ENCODE assay signal across 8 cellular contexts in the genomic region with DNA sequence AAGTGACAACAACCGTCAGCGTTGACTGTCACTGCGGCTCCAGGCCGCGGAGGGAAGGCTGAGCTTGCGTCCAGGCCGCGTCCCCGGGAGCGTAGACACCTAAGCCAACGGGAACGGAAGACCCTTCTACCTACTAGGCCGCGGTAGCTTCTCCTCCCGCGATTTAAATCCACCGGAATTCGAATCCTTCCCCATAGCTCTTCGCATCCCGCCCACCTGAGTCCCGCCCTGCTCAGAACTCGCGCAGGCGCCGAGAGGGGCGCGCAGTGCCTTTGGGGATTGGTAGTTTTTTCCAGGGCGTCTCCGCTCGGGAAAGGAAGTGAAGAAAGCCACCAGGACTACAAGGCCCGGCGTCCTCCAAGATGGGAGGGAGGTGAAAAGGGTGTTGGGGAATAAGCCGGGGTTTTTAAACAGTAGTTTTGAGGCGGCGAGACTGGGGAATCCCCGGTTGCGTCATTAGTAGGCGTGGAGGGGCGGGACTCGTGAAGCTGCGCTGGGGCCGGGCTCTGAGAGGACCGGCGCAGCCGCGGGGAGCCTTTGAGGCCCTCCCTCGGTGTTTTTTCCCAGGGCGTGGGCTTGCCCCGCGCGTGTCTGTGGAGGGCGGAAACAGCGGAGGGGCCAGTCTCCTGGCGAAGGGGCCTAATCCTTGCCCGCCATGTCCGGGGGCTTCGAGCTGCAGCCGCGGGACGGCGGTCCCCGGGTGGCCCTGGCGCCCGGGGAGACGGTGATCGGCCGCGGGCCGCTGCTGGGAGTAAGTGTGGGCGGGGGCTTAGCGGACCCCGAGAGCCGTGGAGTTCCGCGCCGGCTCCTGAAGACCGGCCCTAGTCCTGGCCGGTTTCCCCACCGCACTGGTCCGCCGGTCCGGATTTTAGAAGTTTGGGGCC. TPM values are rescaled to one million over a fixed set of nuclear protein-coding genes. Genes with fewer than 3 reads are reported as not detected.
DNase-seq lines count a peak whose midpoint lies in the region; ATAC-seq and TF ChIP-seq lines count a peak whose summit lies in the region.

A gene with protein sequence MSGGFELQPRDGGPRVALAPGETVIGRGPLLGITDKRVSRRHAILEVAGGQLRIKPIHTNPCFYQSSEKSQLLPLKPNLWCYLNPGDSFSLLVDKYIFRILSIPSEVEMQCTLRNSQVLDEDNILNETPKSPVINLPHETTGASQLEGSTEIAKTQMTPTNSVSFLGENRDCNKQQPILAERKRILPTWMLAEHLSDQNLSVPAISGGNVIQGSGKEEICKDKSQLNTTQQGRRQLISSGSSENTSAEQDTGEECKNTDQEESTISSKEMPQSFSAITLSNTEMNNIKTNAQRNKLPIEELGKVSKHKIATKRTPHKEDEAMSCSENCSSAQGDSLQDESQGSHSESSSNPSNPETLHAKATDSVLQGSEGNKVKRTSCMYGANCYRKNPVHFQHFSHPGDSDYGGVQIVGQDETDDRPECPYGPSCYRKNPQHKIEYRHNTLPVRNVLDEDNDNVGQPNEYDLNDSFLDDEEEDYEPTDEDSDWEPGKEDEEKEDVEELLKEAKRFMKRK (plus strand): TSS at position 509 of the 884 bp plus-strand sequence. CDS start 147 bp downstream, at position 656.
A gene with protein sequence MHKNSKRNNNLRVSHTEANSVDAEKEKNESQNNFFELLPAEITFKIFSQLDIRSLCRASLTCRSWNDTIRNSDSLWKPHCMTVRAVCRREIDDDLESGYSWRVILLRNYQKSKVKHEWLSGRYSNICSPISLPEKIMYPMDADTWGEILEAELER (minus strand): TSS at position 218 of the 884 bp plus-strand sequence. CDS start 2,149 bp downstream, outside the sequence.

- peak within 1 kb of the TSS; percentile 97 for H3K27ac Mint-ChIP-seq in type B pancreatic cell

- H3K27me3 Mint-ChIP-seq in type B pancreatic cell: no peaks in the 10 kb centered on the region

- WGBS in heart right ventricle, 2 donors: 0 to 1% methylated on average over 82 of the region's 82 CpGs

- DNase-seq in NCI-H146 treated with DMSO at 0.1 percent for 48 hours (lab: John Stamatoyannopoulos, UW; ENCODE audit: unreplicated experiment) (peak; percentile 95), T-helper 1 cell (peak; percentile 94 to 99 (median 98)), amniotic stem cell (lab: John Stamatoyannopoulos, UW) (peak; percentile 99), heart right ventricle (peak; percentile 94 to 99), pons (ENCODE audit: low spot score) (peak; percentile 100), type B pancreatic cell (ENCODE audit: extremely low spot score, unreplicated experiment) (peak; percentile 94)

- no peaks in the 10 kb centered on the region for H3K9me3 Mint-ChIP-seq in type B pancreatic cell

- H3K9me3 ChIP-seq in heart right ventricle: no peaks in the 10 kb centered on the region

- H3K4me3 ChIP-seq in heart right ventricle: peak within 1 kb of the TSS; percentile 66 to 95 (median 78)

- intact Hi-C loops in heart right ventricle (cut with DNase I): loop anchor here in 7 of 10 donors (2.0 to 10.0 kb wide), 7 partner anchors 127 to 460 kb away; no protein-coding TSS in a partner anchor

- H3K36me3 ChIP-seq in heart right ventricle: no peaks in the 10 kb centered on the region

- no peaks in the 10 kb centered on the region for H3K27me3 ChIP-seq in heart right ventricle

- ATAC-seq in HG02884 (IDR thresholded peaks at IDR 0.05; ENCODE audit: unreplicated experiment) (peak; percentile 90), heart right ventricle (peak; percentile 97 to 99 (median 99))

- H3K36me3 Mint-ChIP-seq in type B pancreatic cell: no peaks in the 10 kb centered on the region

- peak; percentile 82 for TF ChIP-seq POLR2A in GM15510 (IDR thresholded peaks at IDR 0.05; ENCODE audit: borderline replicate concordance, extremely low read depth, insufficient read length)

- TF ChIP-seq CTCF in heart right ventricle (IDR thresholded peaks at IDR 0.05) (no peak), type B pancreatic cell (conservative IDR thresholded peaks at IDR 0.05) (no peak)

- peak within 1 kb of the TSS; percentile 98 for H3K4me3 Mint-ChIP-seq in type B pancreatic cell

- peaks cover 13% of the 10 kb centered on the region for H3K4me1 Mint-ChIP-seq in type B pancreatic cell (ENCODE audit: unreplicated experiment)

- peaks cover 0 to 34% (median 17%) of the 10 kb centered on the region in 9 donors for H3K4me1 ChIP-seq in heart right ventricle

- peak within 1 kb of the TSS; percentile 2 to 94 (median 84) for H3K27ac ChIP-seq in heart right ventricle

RNA-seq across cellular contexts. Expression of the first gene that starts in this region (rescaled TPM):
- total RNA-seq in heart right ventricle (1 to 10 TPM; 3.4 to 6.5 (median 5.1) TPM), type B pancreatic cell (ENCODE audit: low replicate concordance) (3.8 and 6.2 TPM in 2 replicates)
- polyA plus RNA-seq in heart right ventricle: 1 to 10 TPM in 1 of 2 donors, under 1 TPM in 1; 0.38 to 1.8 TPM

RNA-seq across cellular contexts. Expression of the second gene that starts in this region (rescaled TPM):
- total RNA-seq in heart right ventricle (1 to 10 TPM in 4 of 10 donors, under 1 TPM in 6; 0.27 to 1.2 (median 0.97) TPM), type B pancreatic cell (ENCODE audit: low replicate concordance) (1.00 and 2.0 TPM in 2 replicates)
- polyA plus RNA-seq in heart right ventricle: under 1 TPM; 0.30 to 0.51 TPM

Comparison
In these comparisons a context has a peak if more than half of its experiments do, and no peak if none do; other contexts are left out.
1. Peak in every context shown above with its lines: DNase-seq, ATAC-seq, H3K4me3 ChIP-seq and H3K27ac ChIP-seq.